Comparison of ENCODE assay signal across 8 cellular contexts in genomic region chr2:121755237-121756111, GRCh38. TPM values are rescaled to one million over a fixed set of nuclear protein-coding genes. Genes with fewer than 3 reads are reported as not detected.
DNase-seq lines count a peak whose midpoint lies in the region; ATAC-seq and TF ChIP-seq lines count a peak whose summit lies in the region.

Gene TSN, plus strand, starts transcription at chr2:121755651. Its CDS starts 129 bp downstream, at chr2:121755780.

- H3K27me3 Mint-ChIP-seq in activated naive CD8-positive, alpha-beta T cell treated with anti-CD3 and anti-CD28 coated beads, Interleukin-2, amount 10 ng/mL, durations not matched to agents 7 days and 5 days = no peaks in the 10 kb centered on the region
- H3K27me3 Mint-ChIP-seq in osteocyte (ENCODE audit: unreplicated experiment) = no peaks in the 10 kb centered on the region

- ATAC-seq in HG02763 (IDR thresholded peaks at IDR 0.05; ENCODE audit: unreplicated experiment) (peak; percentile 100), thoracic aorta (ENCODE audit: insufficient number of reproducible peaks, low FRiP score, low read depth) (peak; percentile 98)
- peak; percentile 99 for ATAC-seq in activated naive CD8-positive, alpha-beta T cell treated with anti-CD3 and anti-CD28 coated beads, Interleukin-2, amount 10 ng/mL, durations not matched to agents 7 days and 5 days (ENCODE audit: low read depth)

- H3K79me2 ChIP-seq in SU-DHL-6 (ENCODE audit: insufficient read depth, low read length) = peaks cover 36% of the 10 kb centered on the region

- H3K9ac ChIP-seq in SU-DHL-6 (ENCODE audit: low read length) = peak within 1 kb of the TSS; percentile 92

- H3K27ac ChIP-seq in SU-DHL-6 (ENCODE audit: low read depth, low read length) = peak within 1 kb of the TSS; percentile 28
- peak within 1 kb of the TSS; percentile 54 to 73 for H3K27ac ChIP-seq in thoracic aorta

- POLR2A ChIA-PET in activated naive CD8-positive, alpha-beta T cell treated with anti-CD3 and anti-CD28 coated beads, Interleukin-2, amount 10 ng/mL, durations not matched to agents 7 days and 5 days (lab: Charles Lee) = interaction anchor here (1.7 to 2.5 kb wide), 2 partner anchors 20 to 224 kb away, joined by 12 to 18 read pairs; partner anchors contain the start of genes NIFK and RNU4ATAC

- H4K20me1 ChIP-seq in SU-DHL-6 (ENCODE audit: low read depth, low read length) = no peaks in the 10 kb centered on the region

- H3K36me3 ChIP-seq in SU-DHL-6 (ENCODE audit: low read length) = peaks cover 17% of the 10 kb centered on the region
- peaks cover 7% of the 10 kb centered on the region for H3K36me3 ChIP-seq in thoracic aorta

- H3K27me3 ChIP-seq in SU-DHL-6 (ENCODE audit: low read length) = no peaks in the 10 kb centered on the region
- H3K27me3 ChIP-seq in thoracic aorta (replicated peaks; ENCODE audit: insufficient read depth) = no peaks in the 10 kb centered on the region

- H3K9me3 Mint-ChIP-seq in activated naive CD8-positive, alpha-beta T cell treated with anti-CD3 and anti-CD28 coated beads, Interleukin-2, amount 10 ng/mL, durations not matched to agents 7 days and 5 days = no peaks in the 10 kb centered on the region
- H3K9me3 Mint-ChIP-seq in osteocyte (ENCODE audit: unreplicated experiment) = no peaks in the 10 kb centered on the region

- H3K4me3 Mint-ChIP-seq in activated naive CD8-positive, alpha-beta T cell treated with anti-CD3 and anti-CD28 coated beads, Interleukin-2, amount 10 ng/mL, durations not matched to agents 7 days and 5 days = peak within 1 kb of the TSS; percentile 100
- H3K4me3 Mint-ChIP-seq in osteocyte (ENCODE audit: unreplicated experiment) = peak within 1 kb of the TSS; percentile 85

- peak within 1 kb of the TSS; percentile 81 for H3K4me3 ChIP-seq in GM12875 (ENCODE audit: low read depth, low read length)
- peak within 1 kb of the TSS; percentile 95 for H3K4me3 ChIP-seq in SU-DHL-6 (ENCODE audit: insufficient read depth, low read length, poor library complexity, severe bottlenecking)
- H3K4me3 ChIP-seq in thoracic aorta = peak within 1 kb of the TSS; percentile 92

- H3K4me1 Mint-ChIP-seq in activated naive CD8-positive, alpha-beta T cell treated with anti-CD3 and anti-CD28 coated beads, Interleukin-2, amount 10 ng/mL, durations not matched to agents 7 days and 5 days = peaks cover 23% of the 10 kb centered on the region
- H3K4me1 Mint-ChIP-seq in osteocyte (ENCODE audit: unreplicated experiment) = peaks cover 22% of the 10 kb centered on the region

- H3K9me2 ChIP-seq in SU-DHL-6 (replicated peaks; ENCODE audit: insufficient read depth, low read length) = no peaks in the 10 kb centered on the region

- H3K4me1 ChIP-seq in thoracic aorta (ENCODE audit: control insufficient read depth in 1 of 2, low read depth in 2 of 2) = peaks cover 12 to 22% of the 10 kb centered on the region in 2 donors

- intact Hi-C loops in head of caudate nucleus (cut with DNase I) = no loop called here

- H2AFZ ChIP-seq in SU-DHL-6 (ENCODE audit: low read depth, low read length, severe bottlenecking) = peak within 1 kb of the TSS; percentile 78

- no peak for TF ChIP-seq CTCF in GM12875 (IDR thresholded peaks at IDR 0.05; ENCODE audit: borderline replicate concordance, insufficient read depth, low read depth, low read length)
- no peak for TF ChIP-seq CTCF in SU-DHL-6 (IDR thresholded peaks at IDR 0.05; ENCODE audit: insufficient read depth, low read length, poor library complexity, severe bottlenecking)
- no peak for TF ChIP-seq CTCF in osteocyte (IDR thresholded peaks at IDR 0.05)
- no peak for TF ChIP-seq CTCF in thoracic aorta (IDR thresholded peaks at IDR 0.05)

- DNase-seq in NCI-H1417 (lab: John Stamatoyannopoulos, UW) (peak; percentile 96 to 98 (median 97)), head of caudate nucleus (peak; percentile 95 to 99 (median 98)), osteocyte (ENCODE audit: extremely low spot score, unreplicated experiment) (peak; percentile 98), thoracic aorta (ENCODE audit: low spot score) (peak; percentile 93)
- peak; percentile 98 for DNase-seq in activated naive CD8-positive, alpha-beta T cell treated with anti-CD3 and anti-CD28 coated beads, Interleukin-2, amount 10 ng/mL, durations not matched to agents 7 days and 5 days

- H3K9me3 ChIP-seq in SU-DHL-6 (ENCODE audit: insufficient read depth, low read length) = no peaks in the 10 kb centered on the region
- no peaks in the 10 kb centered on the region for H3K9me3 ChIP-seq in thoracic aorta

- peaks cover 4% of the 10 kb centered on the region for H3K36me3 Mint-ChIP-seq in activated naive CD8-positive, alpha-beta T cell treated with anti-CD3 and anti-CD28 coated beads, Interleukin-2, amount 10 ng/mL, durations not matched to agents 7 days and 5 days
- H3K36me3 Mint-ChIP-seq in osteocyte (ENCODE audit: unreplicated experiment) = peaks cover 8% of the 10 kb centered on the region

- 0 out of 2 replicates have a peak, but pooled peaks cover 6% of the 10 kb centered on the region for H3F3A ChIP-seq in SU-DHL-6 (ENCODE audit: insufficient read depth)

- H3K4me2 ChIP-seq in SU-DHL-6 (ENCODE audit: low read depth, low read length, poor library complexity, severe bottlenecking) = peak within 1 kb of the TSS; percentile 100

- H3K27ac Mint-ChIP-seq in activated naive CD8-positive, alpha-beta T cell treated with anti-CD3 and anti-CD28 coated beads, Interleukin-2, amount 10 ng/mL, durations not matched to agents 7 days and 5 days = peak within 1 kb of the TSS; percentile 93
- peak within 1 kb of the TSS; percentile 90 for H3K27ac Mint-ChIP-seq in osteocyte (ENCODE audit: unreplicated experiment)

RNA-seq across cellular contexts. Expression of gene TSN, which starts in this region (rescaled TPM):
- total RNA-seq in activated naive CD8-positive, alpha-beta T cell treated with anti-CD3 and anti-CD28 coated beads, Interleukin-2, amount 10 ng/mL, durations not matched to agents 7 days and 5 days = 10 to 100 TPM; 50.0 to 51.5 TPM
- total RNA-seq in osteocyte = 61.4 and 68.6 TPM in 2 replicates
- 10 to 100 TPM; 33.5 to 34.3 TPM for total RNA-seq in thoracic aorta

Comparison
In these comparisons a context has a peak if more than half of its experiments do, and no peak if none do; other contexts are left out.
1. Peak in every context shown above with its lines: DNase-seq, ATAC-seq, H3K4me3 ChIP-seq and H3K27ac ChIP-seq.